ENCODE assay signal across 8 cellular contexts in genomic region chr1:149917590-149918144, GRCh38. TPM values are rescaled to one million over a fixed set of nuclear protein-coding genes. Genes with fewer than 3 reads are reported as not detected.
DNase-seq lines count a peak whose midpoint lies in the region; ATAC-seq lines count a peak whose summit lies in the region.

TSS of gene SV2A (minus strand) at chr1:149917844. CDS start at chr1:149913840, 4,004 bp downstream.

- intact Hi-C loops in activated CD4-positive, alpha-beta T cell treated with anti-CD3 and anti-CD28 coated beads for 36 hours (cut with DNase I, micrococcal nuclease): loop anchor here in 1 of 2 experiments (1.0 kb wide), 1 partner anchor 10 kb away; the partner anchor contains the start of gene SF3B4

- CTCF ChIA-PET in activated CD4-positive, alpha-beta T cell treated with anti-CD3 and anti-CD28 coated beads for 36 hours (lab: Charles Lee): no interaction called here

- H3K4me3 ChIP-seq in duodenal mucosa (ENCODE audit: low read depth in 1 of 2, low read length in 2 of 2): peak within 1 kb of the TSS; percentile 64 to 70

- no peaks in the 10 kb centered on the region for H3K9me3 Mint-ChIP-seq in activated CD4-positive, alpha-beta T cell treated with anti-CD3 and anti-CD28 coated beads for 36 hours (ENCODE audit: low read depth)

- peak; percentile 69 for DNase-seq in DMS79 treated with DMSO at 0.1 percent for 48 hours (lab: John Stamatoyannopoulos, UW)
- DNase-seq in NCI-H1694 (lab: John Stamatoyannopoulos, UW): peak; percentile 56
- DNase-seq in activated CD4-positive, alpha-beta T cell treated with anti-CD3 and anti-CD28 coated beads for 36 hours: peak; percentile 71
- peak; percentile 72 for DNase-seq in medulla oblongata (ENCODE audit: extremely low spot score)
- DNase-seq in stimulated activated CD8-positive, alpha-beta memory T cell treated with anti-CD3 and anti-CD28 coated beads, Interleukin-4, amount 100 ng/mL, for 24 hours (ENCODE audit: low read depth): peak; percentile 20

- POLR2A ChIA-PET in activated CD4-positive, alpha-beta T cell treated with anti-CD3 and anti-CD28 coated beads for 36 hours (lab: Charles Lee): no interaction called here

- peaks cover 0 to 6% of the 10 kb centered on the region in 2 donors for H3K36me3 ChIP-seq in duodenal mucosa (ENCODE audit: control insufficient read depth in 1 of 2, insufficient read depth in 2 of 2, low read length in 2 of 2)

- peaks cover 19% of the 10 kb centered on the region for H3K4me1 Mint-ChIP-seq in activated CD4-positive, alpha-beta T cell treated with anti-CD3 and anti-CD28 coated beads for 36 hours

- H3K27me3 Mint-ChIP-seq in activated CD4-positive, alpha-beta T cell treated with anti-CD3 and anti-CD28 coated beads for 36 hours: peaks cover 2% of the 10 kb centered on the region

- ATAC-seq in activated CD4-positive, alpha-beta T cell treated with anti-CD3 and anti-CD28 coated beads for 36 hours: peak; percentile 85
- ATAC-seq in HG03354 (IDR thresholded peaks at IDR 0.05; ENCODE audit: poor library complexity, severe bottlenecking, unreplicated experiment) (no peak), HG02642 (IDR thresholded peaks at IDR 0.05; ENCODE audit: poor library complexity, unreplicated experiment) (no peak)

- no peaks in the 10 kb centered on the region for H3K9me3 ChIP-seq in duodenal mucosa (ENCODE audit: control insufficient read depth in 1 of 2, low read length in 2 of 2)

- H3K36me3 Mint-ChIP-seq in activated CD4-positive, alpha-beta T cell treated with anti-CD3 and anti-CD28 coated beads for 36 hours (ENCODE audit: low read depth): peaks cover 11% of the 10 kb centered on the region

- peak within 1 kb of the TSS; percentile 78 for H3K4me3 Mint-ChIP-seq in activated CD4-positive, alpha-beta T cell treated with anti-CD3 and anti-CD28 coated beads for 36 hours

- H3K27ac ChIP-seq in duodenal mucosa (ENCODE audit: low read depth, low read length): no peak within 1 kb of the TSS

- peaks cover 0 to 3% of the 10 kb centered on the region in 2 donors for H3K4me1 ChIP-seq in duodenal mucosa (ENCODE audit: control insufficient read depth in 1 of 2, insufficient read depth in 2 of 2, low read length in 2 of 2)

- peaks cover 8 to 14% of the 10 kb centered on the region in 2 donors for H3K27me3 ChIP-seq in duodenal mucosa (ENCODE audit: control insufficient read depth in 1 of 2, insufficient read depth in 2 of 2, low read length in 2 of 2)

- peak within 1 kb of the TSS; percentile 26 to 38 for H3K9ac ChIP-seq in duodenal mucosa (ENCODE audit: low read depth in 1 of 2, low read length in 2 of 2)

- H3K27ac Mint-ChIP-seq in activated CD4-positive, alpha-beta T cell treated with anti-CD3 and anti-CD28 coated beads for 36 hours: no peak within 1 kb of the TSS

RNA-seq across cellular contexts. Expression of gene SV2A, which starts in this region (rescaled TPM):
- total RNA-seq in activated CD4-positive, alpha-beta T cell treated with anti-CD3 and anti-CD28 coated beads for 36 hours: 1 to 10 TPM; 7.8 to 8.5 TPM

Comparison
In these comparisons a context has a peak if more than half of its experiments do, and no peak if none do; other contexts are left out.
1. DNase-seq: peak in every context shown above with its lines; median percentile 72 in medulla oblongata; 71 in activated CD4-positive, alpha-beta T cell treated with anti-CD3 and anti-CD28 coated beads for 36 hours; 69 in DMS79 treated with DMSO at 0.1 percent for 48 hours; 56 in NCI-H1694; 20 in stimulated activated CD8-positive, alpha-beta memory T cell treated with anti-CD3 and anti-CD28 coated beads, Interleukin-4, amount 100 ng/mL, for 24 hours.